Comparison of ENCODE assay signal across 18 cellular contexts in genomic region chr3:177174607-177175006, GRCh38. TPM values are rescaled to one million over a fixed set of nuclear protein-coding genes. Genes with fewer than 3 reads are reported as not detected.
DNase-seq lines count a peak whose midpoint lies in the region; FAIRE-seq and TF ChIP-seq lines count a peak whose summit lies in the region.
"Had no signal": no experiment of that assay in that cellular context is flagged by ENCODE, and none has a peak within 500 bp of the region (broad histone marks: within the 10 kb centered on the region; RNA-seq: fewer than 3 reads in every experiment).

No MANE protein-coding gene starts in this region.

- no peak overlapping the region for H2BK12ac ChIP-seq in H1 (ENCODE audit: low read depth, low read length)
- H2BK12ac ChIP-seq in trophoblast cell (ENCODE audit: low read length) = no peak overlapping the region

- no peaks in the 10 kb centered on the region for H3K27me3 ChIP-seq in H1 (replicated peaks in 1 of 4; ENCODE audit: control insufficient read depth in 3 of 4, extremely low read depth in 1 of 4, insufficient read depth in 3 of 4, low read length in 3 of 4)
- H3K27me3 ChIP-seq in trophoblast cell (ENCODE audit: insufficient read depth, low read length) = no peaks in the 10 kb centered on the region
- H3K27me3 ChIP-seq: body of pancreas, SJCRH30, transverse colon had no signal

- no peak for TF ChIP-seq EP300 in H1 (IDR thresholded peaks at IDR 0.05; ENCODE audit: borderline replicate concordance in 1 of 2, low read depth in 2 of 2, low read length in 2 of 2)

- no peak for DNase-seq in T-helper 2 cell treated with Interferon-gamma antibody and Interleukin-4, amounts not matched to agents 5 μg/mL and 100 μg/mL, for 36 hours (ENCODE audit: low spot score)
- DNase-seq in T-helper 2 cell (no peak), H1 (ENCODE audit: low read depth in 1 of 2, low spot score in 2 of 2) (no peak), trophoblast cell (no peak), RPMI8226 (no peak), mesenteric fat pad (ENCODE audit: low spot score) (no peak), GM03348 (ENCODE audit: low spot score) (no peak)
- DNase-seq: activated CD4-positive, alpha-beta T cell treated with anti-CD3 and anti-CD28 coated beads for 36 hours; activated naive CD4-positive, alpha-beta T cell treated with anti-CD3 and anti-CD28 coated beads, Interleukin-2, amount 10 ng/mL, durations not matched to agents 7 days and 5 days; body of pancreas; erythroblast; NCI-H1930; NCI-H510A treated with DMSO at 0.1 percent for 48 hours; transverse colon had no signal

- H3K4me3 ChIP-seq in HEK293 (ENCODE audit: low read depth, low read length) (no peak overlapping the region), H1 (ENCODE audit: extremely low read depth in 1 of 4, insufficient read depth in 2 of 4, low read depth in 3 of 4, low read length in 4 of 4) (no peak overlapping the region), trophoblast cell (ENCODE audit: low read depth, low read length) (no peak overlapping the region)
- H3K4me3 ChIP-seq: body of pancreas, SJCRH30, transverse colon had no signal

- H4K91ac ChIP-seq in H1 (replicated peaks; ENCODE audit: insufficient read length, low read length) (no peak overlapping the region), trophoblast cell (ENCODE audit: low read depth, low read length) (no peak overlapping the region)

- no peak for TF ChIP-seq RAD21 in H1 (IDR thresholded peaks at IDR 0.05 in 1 of 2, conservative IDR thresholded peaks at IDR 0.05 in 1 of 2; ENCODE audit: low read depth in 2 of 2, low read length in 2 of 2)

- WGBS in H1 (ENCODE audit: extremely low coverage in 1 of 2, insufficient coverage in 1 of 2, insufficient read length in 1 of 2, insufficient replicate concordance in 2 of 2, low coverage in 1 of 2, low lambda C conversion rate in 2 of 2, missing lambda C conversion rate in 1 of 2), 2 experiments = 80% methylated on average over 5 of the region's 5 CpGs; no CpG with 5 or more reads in 1 of the 2 experiments
- WGBS in trophoblast cell (ENCODE audit: extremely low coverage, insufficient coverage, insufficient read length) = 100% methylated on average over 2 of the region's 5 CpGs

- H2AFZ ChIP-seq in H1 (ENCODE audit: low read length) (no peak overlapping the region), trophoblast cell (ENCODE audit: insufficient read depth, low read length, poor library complexity) (no peak overlapping the region)

- no peaks in the 10 kb centered on the region for H3K9me3 Mint-ChIP-seq in T-helper 2 cell treated with Interferon-gamma antibody and Interleukin-4, amounts not matched to agents 5 μg/mL and 100 μg/mL, for 36 hours
- H3K9me3 Mint-ChIP-seq: activated naive CD4-positive, alpha-beta T cell treated with anti-CD3 and anti-CD28 coated beads, Interleukin-2, amount 10 ng/mL, durations not matched to agents 7 days and 5 days had no signal

- no peaks in the 10 kb centered on the region for H3K27me3 Mint-ChIP-seq in T-helper 2 cell treated with Interferon-gamma antibody and Interleukin-4, amounts not matched to agents 5 μg/mL and 100 μg/mL, for 36 hours (ENCODE audit: low read depth)
- H3K27me3 Mint-ChIP-seq: activated CD4-positive, alpha-beta T cell treated with anti-CD3 and anti-CD28 coated beads for 36 hours; activated naive CD4-positive, alpha-beta T cell treated with anti-CD3 and anti-CD28 coated beads, Interleukin-2, amount 10 ng/mL, durations not matched to agents 7 days and 5 days; stimulated activated memory B cell treated with anti-CD40 and anti-IgM and Interleukin-4, amounts not matched to agents 10 μg/mL and 1 μg/mL and 100 μg/mL, for 72 hours had no signal

- H4K20me1 ChIP-seq in H1 (replicated peaks in 1 of 2; ENCODE audit: control insufficient read depth in 1 of 2, insufficient read depth in 2 of 2, low read length in 2 of 2) = peaks cover 14 to 36% of the 10 kb centered on the region in 2 experiments

- peak overlapping the region; percentile 33 for H3K27ac Mint-ChIP-seq in T-helper 2 cell treated with Interferon-gamma antibody and Interleukin-4, amounts not matched to agents 5 μg/mL and 100 μg/mL, for 36 hours
- H3K27ac Mint-ChIP-seq: activated CD4-positive, alpha-beta T cell treated with anti-CD3 and anti-CD28 coated beads for 36 hours; activated naive CD4-positive, alpha-beta T cell treated with anti-CD3 and anti-CD28 coated beads, Interleukin-2, amount 10 ng/mL, durations not matched to agents 7 days and 5 days; stimulated activated memory B cell treated with anti-CD40 and anti-IgM and Interleukin-4, amounts not matched to agents 10 μg/mL and 1 μg/mL and 100 μg/mL, for 72 hours had no signal

- H3K4me1 ChIP-seq in HEK293 (ENCODE audit: control insufficient read depth, insufficient read depth, low read length) (no peaks in the 10 kb centered on the region), H1 (replicated peaks in 1 of 4; ENCODE audit: control insufficient read depth in 3 of 4, insufficient read depth in 4 of 4, low read length in 3 of 4) (peaks cover 4 to 18% (median 15%) of the 10 kb centered on the region in 4 experiments; a peak in 6 of 7 replicates), trophoblast cell (ENCODE audit: control insufficient read depth in 1 of 2, insufficient read depth in 2 of 2, low read length in 2 of 2) (peaks cover 0 to 12% of the 10 kb centered on the region in 2 experiments)

- no peak overlapping the region for H3K4me3 Mint-ChIP-seq in T-helper 2 cell treated with Interferon-gamma antibody and Interleukin-4, amounts not matched to agents 5 μg/mL and 100 μg/mL, for 36 hours
- H3K4me3 Mint-ChIP-seq: activated CD4-positive, alpha-beta T cell treated with anti-CD3 and anti-CD28 coated beads for 36 hours; activated naive CD4-positive, alpha-beta T cell treated with anti-CD3 and anti-CD28 coated beads, Interleukin-2, amount 10 ng/mL, durations not matched to agents 7 days and 5 days; stimulated activated memory B cell treated with anti-CD40 and anti-IgM and Interleukin-4, amounts not matched to agents 10 μg/mL and 1 μg/mL and 100 μg/mL, for 72 hours had no signal

- no peak for TF ChIP-seq POLR2A in H1 (IDR thresholded peaks at IDR 0.05; ENCODE audit: control extremely low read depth in 1 of 2, low read depth in 2 of 2, low read length in 2 of 2)

- H3K14ac ChIP-seq in H1 (ENCODE audit: insufficient read length) = no peak overlapping the region
- H3K14ac ChIP-seq in trophoblast cell (ENCODE audit: low read length) = no peak overlapping the region

- TF ChIP-seq CTCF in HEK293 (tag by site-specific recombination; IDR thresholded peaks at IDR 0.05) = no peak
- no peak for TF ChIP-seq CTCF in H1 (IDR thresholded peaks at IDR 0.05; ENCODE audit: control extremely low read depth in 1 of 3, insufficient read depth in 1 of 3, low read depth in 1 of 3, low read length in 3 of 3)

- H3K79me1 ChIP-seq in H1 (ENCODE audit: low read depth, low read length) (peaks cover 8% of the 10 kb centered on the region), trophoblast cell (ENCODE audit: low read length) (no peaks in the 10 kb centered on the region)

- no peak overlapping the region for H4K8ac ChIP-seq in H1 (ENCODE audit: extremely low read depth, insufficient read depth, low read length)
- H4K8ac ChIP-seq in trophoblast cell (ENCODE audit: low read depth, low read length) = no peak overlapping the region

- no peak overlapping the region for H3K27ac ChIP-seq in HEK293 (ENCODE audit: extremely low read depth, low read depth, low read length)
- H3K27ac ChIP-seq in H1 (ENCODE audit: low read depth, low read length) = no peak overlapping the region
- H3K27ac ChIP-seq in trophoblast cell (ENCODE audit: low read depth, low read length) = no peak overlapping the region
- H3K27ac ChIP-seq: body of pancreas, SJCRH30 had no signal

- H3K9me3 ChIP-seq in HEK293 (ENCODE audit: control insufficient read depth, insufficient read depth, low read depth, low read length) (no peaks in the 10 kb centered on the region), H1 (ENCODE audit: insufficient read depth in 2 of 2, low read depth in 1 of 2, low read length in 1 of 2) (no peaks in the 10 kb centered on the region), trophoblast cell (ENCODE audit: insufficient read depth, low read depth, low read length) (no peaks in the 10 kb centered on the region)
- H3K9me3 ChIP-seq: body of pancreas, SJCRH30, transverse colon had no signal

- peaks cover 0 to 3% of the 10 kb centered on the region in 2 experiments; a peak in 2 of 3 replicates for H3K36me3 ChIP-seq in HEK293 (ENCODE audit: control insufficient read depth in 2 of 2, insufficient read depth in 1 of 2, low read length in 2 of 2)
- no peaks in the 10 kb centered on the region for H3K36me3 ChIP-seq in H1 (ENCODE audit: control insufficient read depth in 2 of 4, insufficient read depth in 4 of 4, low read length in 3 of 4)
- H3K36me3 ChIP-seq in trophoblast cell (ENCODE audit: control insufficient read depth in 1 of 2, insufficient read depth in 2 of 2, low read length in 2 of 2) = peaks cover 0 to 3% of the 10 kb centered on the region in 2 experiments
- H3K36me3 ChIP-seq: transverse colon had no signal

- H3K18ac ChIP-seq in H1 (ENCODE audit: extremely low read depth, low read length) (no peak overlapping the region), trophoblast cell (ENCODE audit: low read length) (no peak overlapping the region)

- peaks cover 29% of the 10 kb centered on the region for H3K4me1 Mint-ChIP-seq in T-helper 2 cell treated with Interferon-gamma antibody and Interleukin-4, amounts not matched to agents 5 μg/mL and 100 μg/mL, for 36 hours (ENCODE audit: low read depth)

- H3K9ac ChIP-seq in H1 (replicated peaks in 1 of 4; ENCODE audit: extremely low read depth in 1 of 4, low read depth in 3 of 4, low read length in 3 of 4) (no peak overlapping the region), trophoblast cell (ENCODE audit: low read length) (no peak overlapping the region)

- no peak for FAIRE-seq in H1 (lab: Jason Lieb, UNC)
- FAIRE-seq: A204.1 had no signal

- no peak overlapping the region for H4K12ac ChIP-seq in trophoblast cell (ENCODE audit: low read depth, low read length)

- H2BK120ac ChIP-seq in H1 (replicated peaks; ENCODE audit: low read depth, low read length) (no peak overlapping the region), trophoblast cell (ENCODE audit: insufficient read depth, low read length, poor library complexity) (no peak overlapping the region)

- H3K4ac ChIP-seq in H1 (replicated peaks; ENCODE audit: insufficient read length, low read depth, low read length) = no peak overlapping the region
- peak overlapping the region; percentile 96 for H3K4ac ChIP-seq in trophoblast cell (ENCODE audit: low read depth, low read length)

- H3K23ac ChIP-seq in H1 (ENCODE audit: insufficient read length) = no peak overlapping the region
- H3K23ac ChIP-seq in trophoblast cell (ENCODE audit: low read length) = no peak overlapping the region

- H3K56ac ChIP-seq in H1 (replicated peaks; ENCODE audit: insufficient read length, low read depth, low read length) = no peak overlapping the region

- no peak overlapping the region for H2BK15ac ChIP-seq in H1 (ENCODE audit: low read length)

- H4K5ac ChIP-seq in H1 (ENCODE audit: insufficient read length, low read depth, low read length) = no peak overlapping the region

- H3K36me3 Mint-ChIP-seq in T-helper 2 cell treated with Interferon-gamma antibody and Interleukin-4, amounts not matched to agents 5 μg/mL and 100 μg/mL, for 36 hours (ENCODE audit: low read depth) = peaks cover 32% of the 10 kb centered on the region

- peaks cover 61 to 99% of the 10 kb centered on the region in 2 experiments for H3K79me2 ChIP-seq in H1 (ENCODE audit: control insufficient read depth in 1 of 2, insufficient read depth in 2 of 2, low read length in 2 of 2)
- H3K79me2 ChIP-seq in trophoblast cell (ENCODE audit: control insufficient read depth, insufficient read depth, low read length, poor library complexity) = peaks cover 19% of the 10 kb centered on the region

- POLR2A ChIA-PET in HEK293 (lab: Yijun Ruan, JAX) (interaction anchor here (0.6 to 0.8 kb wide), 2 partner anchors 147 to 234 kb away, joined by 3 to 4 read pairs; no protein-coding TSS in a partner anchor), H1 (lab: Charles Lee; ENCODE audit: partially characterized antibody) (interaction anchor here (0.7 to 1.5 kb wide), 2 partner anchors 20 to 22 kb away, joined by 3 to 11 read pairs; no protein-coding TSS in a partner anchor)

- H2BK5ac ChIP-seq in H1 (ENCODE audit: low read depth, low read length) (no peak overlapping the region), trophoblast cell (ENCODE audit: low read depth, low read length, poor library complexity) (no peak overlapping the region)

- H2AK5ac ChIP-seq in H1 (ENCODE audit: low read depth, low read length) (no peak overlapping the region), trophoblast cell (ENCODE audit: low read length) (no peak overlapping the region)

- H3K23me2 ChIP-seq in H1 (ENCODE audit: low read depth, low read length) = 0 out of 2 replicates have a peak, but pooled peaks cover 1% of the 10 kb centered on the region

- H3K4me2 ChIP-seq in H1 (ENCODE audit: insufficient read depth in 1 of 2, low read depth in 2 of 2, low read length in 2 of 2) (peak overlapping the region; percentile 30 to 53; a peak in 3 of 4 replicates), trophoblast cell (ENCODE audit: low read length) (no peak overlapping the region)

- no peak overlapping the region for H2BK20ac ChIP-seq in H1 (ENCODE audit: low read length)

- CTCF ChIA-PET in HEK293 (lab: Yijun Ruan, JAX) = interaction anchor here (1.2 kb wide), 1 partner anchor 18 kb away, joined by 3 read pairs; no protein-coding TSS in a partner anchor
- CTCF ChIA-PET in H1 (lab: Charles Lee; ENCODE audit: partially characterized antibody) = interaction anchor here (0.6 to 1.0 kb wide), 4 partner anchors 17 to 674 kb away, joined by 3 read pairs; no protein-coding TSS in a partner anchor

RNA-seq across cellular contexts. Expression of gene TBL1XR1, which starts 22.7 kb away (rescaled TPM):
- total RNA-seq in H1 (2021; fragmentation: NEBNext Ultra II Directional; extraction: Animal tissue kit (Norgen Biotek cat#: 25700)) = 138 and 147 TPM in 2 replicates
- 20.9 and 28.1 TPM in 2 replicates for polyA plus RNA-seq in H1 (2011; rRNA removed)
- polyA plus RNA-seq in H1 (2011; cell fraction: cytosol; rRNA removed) = 36.0 TPM
- polyA plus RNA-seq in H1 (2011; cell fraction: nucleus; rRNA removed) = 91.0 TPM
- polyA plus RNA-seq in H1 (2012, experiment 1 of 2) = 51.1 to 72.3 TPM (median 62.1 TPM) in 4 replicates
- polyA plus RNA-seq in H1 (2012, experiment 2 of 2) = 2.8 TPM
- polyA plus RNA-seq in H1 (2013, experiment 1 of 2) = 43.4 TPM
- 41.3 TPM for polyA plus RNA-seq in H1 (2013, experiment 2 of 2)
- 312 and 364 TPM in 2 replicates for polyA minus RNA-seq in H1 (2011; rRNA and poly(A)+ RNA removed)
- polyA minus RNA-seq in H1 (2011; cell fraction: cytosol; rRNA and poly(A)+ RNA removed) = 159 TPM
- polyA minus RNA-seq in H1 (2011; cell fraction: nucleus; rRNA and poly(A)+ RNA removed) = 354 TPM
- 50.0 and 57.9 TPM in 2 replicates for polyA plus RNA-seq in trophoblast cell (2013)
- 142 TPM for total RNA-seq in mesenteric fat pad
